In genomic region chr16:67645397-67646121, GRCh38 we compare ENCODE assay signal across 8 cellular contexts. TPM values are rescaled to one million over a fixed set of nuclear protein-coding genes. Genes with fewer than 3 reads are reported as not detected.
A peak's percentile ranks its signal among the peaks of the same experiment; 100 is the strongest.
DNase-seq lines count a peak whose midpoint lies in the region; ATAC-seq and TF ChIP-seq lines count a peak whose summit lies in the region.

No MANE protein-coding gene starts in this region.

- H3K27ac ChIP-seq in ectodermal cell (ENCODE audit: insufficient read depth, low read depth, low read length, poor library complexity, severe bottlenecking) (no peak overlapping the region), stomach (peak overlapping the region in 4 of 5 donors; percentile 23 to 51 (median 30))

- no peak for TF ChIP-seq CTCF in stomach (IDR thresholded peaks at IDR 0.05)

- no peak for DNase-seq in activated T-cell treated with anti-CD3 and anti-CD28 coated beads, Interleukin-2, amount 50 U/mL, for 4 hours
- DNase-seq in activated T-cell treated with anti-CD3 and anti-CD28 coated beads for 4 hours (no peak), HuH-7.5 (ENCODE audit: low spot score) (peak; percentile 19), stomach (no peak), HEK293T (ENCODE audit: extremely low spot score) (no peak), LoVo (ENCODE audit: low spot score) (no peak)

- intact Hi-C loops in stomach (cut with DNase I; ENCODE audit: low total_unique reads) = no loop called here

- POLR2A ChIA-PET in HEK293T (lab: Yijun Ruan, JAX) = interaction anchor here (0.9 to 2.7 kb wide), 5 partner anchors 15 to 277 kb away, joined by 3 to 19 read pairs (median 3); partner anchors contain the start of genes ACD and CTCF

- H3K4me3 Mint-ChIP-seq in activated T-cell treated with anti-CD3 and anti-CD28 coated beads, Interleukin-2, amount 50 U/mL, for 4 hours = peak overlapping the region; percentile 84

- 85 to 87% methylated on average over 15 of the region's 15 CpGs for WGBS in ectodermal cell, 2 experiments
- WGBS in stomach, 5 donors = 65 to 77% (median 70%) methylated on average over 9 to 15 of the region's 15 CpGs; no CpG with 5 or more reads in 1 of the 5 donors

- CTCF ChIA-PET in HEK293T (lab: Yijun Ruan, JAX) = interaction anchor here (0.9 to 5.9 kb wide), 7 partner anchors 15 to 164 kb away, joined by 3 to 35 read pairs (median 8); partner anchors contain the start of genes ACD, ATP6V0D1, CTCF and RANBP10

- peaks cover 5% of the 10 kb centered on the region for H3K36me3 Mint-ChIP-seq in activated T-cell treated with anti-CD3 and anti-CD28 coated beads, Interleukin-2, amount 50 U/mL, for 4 hours (ENCODE audit: insufficient read depth)

- no peak for TF ChIP-seq EP300 in stomach (IDR thresholded peaks at IDR 0.05)

- H3K9me3 Mint-ChIP-seq in activated T-cell treated with anti-CD3 and anti-CD28 coated beads, Interleukin-2, amount 50 U/mL, for 4 hours = no peaks in the 10 kb centered on the region

- H3K36me3 ChIP-seq in ectodermal cell (ENCODE audit: control insufficient read depth, insufficient read depth, low read length) (no peaks in the 10 kb centered on the region), stomach (no peaks in the 10 kb centered on the region)

- H3K9me3 ChIP-seq in ectodermal cell (ENCODE audit: control insufficient read depth, low read length) = no peaks in the 10 kb centered on the region
- H3K9me3 ChIP-seq in stomach = no peaks in the 10 kb centered on the region

- TF ChIP-seq POLR2A in stomach (IDR thresholded peaks at IDR 0.05) = no peak

- H3K4me1 Mint-ChIP-seq in activated T-cell treated with anti-CD3 and anti-CD28 coated beads, Interleukin-2, amount 50 U/mL, for 4 hours (ENCODE audit: low read depth) = peaks cover 21% of the 10 kb centered on the region

- peaks cover 21% of the 10 kb centered on the region for H3K27me3 ChIP-seq in ectodermal cell (ENCODE audit: control insufficient read depth, insufficient read depth, low read length, poor library complexity, severe bottlenecking)
- H3K27me3 ChIP-seq in stomach = peaks cover 22 to 68% (median 55%) of the 10 kb centered on the region in 3 donors

- H3K27me3 Mint-ChIP-seq in activated T-cell treated with anti-CD3 and anti-CD28 coated beads, Interleukin-2, amount 50 U/mL, for 4 hours (ENCODE audit: low read depth) = no peaks in the 10 kb centered on the region

- H3K4me1 ChIP-seq in ectodermal cell (ENCODE audit: control insufficient read depth, insufficient read depth, low read length) (no peaks in the 10 kb centered on the region), stomach (peaks cover 12 to 60% (median 39%) of the 10 kb centered on the region in 4 donors)

- ATAC-seq in activated T-cell treated with anti-CD3 and anti-CD28 coated beads, Interleukin-2, amount 50 U/mL, for 4 hours = peak in 1 of 2 donors; percentile 30
- no peak for ATAC-seq in HG02759 (IDR thresholded peaks at IDR 0.05; ENCODE audit: unreplicated experiment)

- H3K4me3 ChIP-seq in ectodermal cell (ENCODE audit: insufficient read depth, low read depth, low read length) (peak overlapping the region; percentile 33), stomach (peak overlapping the region; percentile 29 to 53 (median 41))

TF ChIP-seq in HEK293T, 16 proteins besides CTCF, POLR2A, EP300 and RAD21:
- TF ChIP-seq SP1 (IDR thresholded peaks at IDR 0.05) = no peak
- no peak for TF ChIP-seq CTBP1 (IDR thresholded peaks at IDR 0.05; ENCODE audit: borderline replicate concordance)
- TF ChIP-seq FOXA1 (IDR thresholded peaks at IDR 0.05) = no peak
- no peak for TF ChIP-seq ARNT (IDR thresholded peaks at IDR 0.05)
- no peak for TF ChIP-seq TARDBP (IDR thresholded peaks at IDR 0.05)
- TF ChIP-seq ZNF384 (IDR thresholded peaks at IDR 0.05) = no peak
- no peak for TF ChIP-seq L3MBTL2 (conservative IDR thresholded peaks at IDR 0.05)
- no peak for TF ChIP-seq FOXM1 (IDR thresholded peaks at IDR 0.05; ENCODE audit: borderline replicate concordance)
- TF ChIP-seq PKNOX1 (IDR thresholded peaks at IDR 0.05) = no peak
- no peak for TF ChIP-seq HDGF (IDR thresholded peaks at IDR 0.05; ENCODE audit: borderline replicate concordance)
- TF ChIP-seq ELF4 (IDR thresholded peaks at IDR 0.05) = no peak
- TF ChIP-seq NFRKB (IDR thresholded peaks at IDR 0.05) = no peak
- no peak for TF ChIP-seq FOXK2 (IDR thresholded peaks at IDR 0.05)
- no peak for TF ChIP-seq BHLHE40 (IDR thresholded peaks at IDR 0.05; ENCODE audit: borderline replicate concordance)
- no peak for TF ChIP-seq SUZ12 (IDR thresholded peaks at IDR 0.05)
- TF ChIP-seq LEF1 (IDR thresholded peaks at IDR 0.05; ENCODE audit: borderline replicate concordance) = no peak

RNA-seq across cellular contexts. Expression of gene CARMIL2, which starts 0.6 kb away (rescaled TPM):
- 100 to 1,000 TPM; 204 to 221 (median 207) TPM for total RNA-seq in activated T-cell treated with anti-CD3 and anti-CD28 coated beads, Interleukin-2, amount 50 U/mL, for 4 hours
- 9.5 TPM for polyA plus RNA-seq in ectodermal cell (2013, experiment 1 of 4)
- polyA plus RNA-seq in ectodermal cell (2013, experiment 2 of 4) = 12.7 TPM
- polyA plus RNA-seq in ectodermal cell (2013, experiment 3 of 4) = 10.7 TPM
- polyA plus RNA-seq in ectodermal cell (2013, experiment 4 of 4) = 9.5 TPM
- total RNA-seq in stomach = 10 to 100 TPM in 1 of 5 donors, 1 to 10 TPM in 2, under 1 TPM in 2; 0.18 to 28.1 (median 1.0) TPM
- 1 to 10 TPM in 2 of 3 donors, under 1 TPM in 1; 0.46 to 2.4 (median 2.0) TPM for polyA plus RNA-seq in stomach

RNA-seq across cellular contexts. Expression of gene ACD, which starts 14.5 kb away (rescaled TPM):
- 10 to 100 TPM; 87.5 to 89.7 (median 89.4) TPM for total RNA-seq in activated T-cell treated with anti-CD3 and anti-CD28 coated beads, Interleukin-2, amount 50 U/mL, for 4 hours
- 34.8 TPM for polyA plus RNA-seq in ectodermal cell (2013, experiment 1 of 4)
- 30.5 TPM for polyA plus RNA-seq in ectodermal cell (2013, experiment 2 of 4)
- polyA plus RNA-seq in ectodermal cell (2013, experiment 3 of 4) = 33.8 TPM
- 33.5 TPM for polyA plus RNA-seq in ectodermal cell (2013, experiment 4 of 4)
- 10 to 100 TPM in 2 of 5 donors, 1 to 10 TPM in 2, under 1 TPM in 1; 0.87 to 30.3 (median 5.3) TPM for total RNA-seq in stomach
- 10 to 100 TPM; 12.0 to 17.1 (median 16.2) TPM for polyA plus RNA-seq in stomach

RNA-seq across cellular contexts. Expression of gene PARD6A, which starts 15.2 kb away (rescaled TPM):
- 10 to 100 TPM; 12.0 to 12.5 (median 12.5) TPM for total RNA-seq in activated T-cell treated with anti-CD3 and anti-CD28 coated beads, Interleukin-2, amount 50 U/mL, for 4 hours
- polyA plus RNA-seq in ectodermal cell (2013, experiment 1 of 4) = 4.6 TPM
- 5.0 TPM for polyA plus RNA-seq in ectodermal cell (2013, experiment 2 of 4)
- 4.7 TPM for polyA plus RNA-seq in ectodermal cell (2013, experiment 3 of 4)
- 5.8 TPM for polyA plus RNA-seq in ectodermal cell (2013, experiment 4 of 4)
- total RNA-seq in stomach = 10 to 100 TPM in 3 of 5 donors, 1 to 10 TPM in 2; 1.1 to 56.7 (median 14.6) TPM
- polyA plus RNA-seq in stomach = 1 to 10 TPM; 3.5 to 7.2 (median 7.0) TPM

RNA-seq across cellular contexts. Expression of gene ENKD1, which starts 21.0 kb away (rescaled TPM):
- total RNA-seq in activated T-cell treated with anti-CD3 and anti-CD28 coated beads, Interleukin-2, amount 50 U/mL, for 4 hours = 10 to 100 TPM; 13.9 to 16.7 (median 14.1) TPM
- 23.2 TPM for polyA plus RNA-seq in ectodermal cell (2013, experiment 1 of 4)
- 28.1 TPM for polyA plus RNA-seq in ectodermal cell (2013, experiment 2 of 4)
- polyA plus RNA-seq in ectodermal cell (2013, experiment 3 of 4) = 22.2 TPM
- 27.6 TPM for polyA plus RNA-seq in ectodermal cell (2013, experiment 4 of 4)
- total RNA-seq in stomach = 100 to 1,000 TPM in 1 of 5 donors, 10 to 100 TPM in 2, 1 to 10 TPM in 2; 5.8 to 113 (median 10.4) TPM
- 10 to 100 TPM; 19.7 to 31.5 (median 20.5) TPM for polyA plus RNA-seq in stomach

RNA-seq across cellular contexts. Expression of gene C16orf86, which starts 21.1 kb away (rescaled TPM):
- under 1 TPM; 0.35 to 0.63 (median 0.46) TPM for total RNA-seq in activated T-cell treated with anti-CD3 and anti-CD28 coated beads, Interleukin-2, amount 50 U/mL, for 4 hours
- 4.5 TPM for polyA plus RNA-seq in ectodermal cell (2013, experiment 1 of 4)
- polyA plus RNA-seq in ectodermal cell (2013, experiment 2 of 4) = 3.8 TPM
- 4.1 TPM for polyA plus RNA-seq in ectodermal cell (2013, experiment 3 of 4)
- 4.5 TPM for polyA plus RNA-seq in ectodermal cell (2013, experiment 4 of 4)
- 10 to 100 TPM in 1 of 5 donors, 1 to 10 TPM in 1, not detected in 3; 3.5 to 83.0 TPM for total RNA-seq in stomach
- 1 to 10 TPM; 3.2 to 3.6 (median 3.4) TPM for polyA plus RNA-seq in stomach

Comparison
In these comparisons a context has a peak if more than half of its experiments do, and no peak if none do; other contexts are left out.
1. RNA of gene CARMIL2, which starts 0.6 kb away (total RNA-seq): 204 to 221 TPM in activated T-cell treated with anti-CD3 and anti-CD28 coated beads, Interleukin-2, amount 50 U/mL, for 4 hours; 0.18 to 28.1 TPM in stomach; every median in the first group is over 4 times any median in the second.